8 cellular contexts compared by ENCODE assay signal in genomic region chr2:129468879-129469278, GRCh38.
"Had no signal": no experiment of that assay in that cellular context is flagged by ENCODE, and none has a peak within 500 bp of the region (broad histone marks: within the 10 kb centered on the region; RNA-seq: fewer than 3 reads in every experiment).

No MANE protein-coding gene starts in this region.

- DNase-seq: GM23248, GOT3, H7, H9, HCEC 1CT, HFFc6 had no signal

- H3K27ac ChIP-seq: GM23248 had no signal

- H2AFZ ChIP-seq: GM23248, GM23338 had no signal

- H3K9me3 ChIP-seq: HAP-1 had no signal

- H3K4me2 ChIP-seq: GM23338 had no signal

- H3K9ac ChIP-seq: GM23248 had no signal

- H3K36me3 ChIP-seq: HAP-1 had no signal

- H3K4me3 ChIP-seq: GM23248, GM23338, HAP-1 had no signal

- H3K4me1 ChIP-seq: HAP-1 had no signal
